8 cellular contexts compared by ENCODE assay signal in genomic region chr5:119578937-119579336, GRCh38.
DNase-seq lines count a peak whose midpoint lies in the region; ATAC-seq and TF ChIP-seq lines count a peak whose summit lies in the region.

No MANE protein-coding gene starts in this region.

- ATAC-seq in GM21526 (IDR thresholded peaks at IDR 0.05; ENCODE audit: low FRiP score, unreplicated experiment) = peak; percentile 89
- ATAC-seq in HG03575 (IDR thresholded peaks at IDR 0.05; ENCODE audit: extremely low read depth, insufficient number of reproducible peaks, low FRiP score, unreplicated experiment) = peak; percentile 42

- no peaks in the 10 kb centered on the region for H3K27me3 ChIP-seq in iPS DF 6.9 (ENCODE audit: control insufficient read depth, insufficient read depth, low read length)

- H3K27ac ChIP-seq in iPS DF 6.9 (ENCODE audit: low read length) = no peak overlapping the region

- H3K4me3 ChIP-seq in GM12865 (ENCODE audit: low read depth, low read length) = no peak overlapping the region
- no peak overlapping the region for H3K4me3 ChIP-seq in iPS DF 6.9 (ENCODE audit: low read length)

- TF ChIP-seq CTCF in GM12865 (IDR thresholded peaks at IDR 0.05; ENCODE audit: insufficient read depth, low read depth, low read length, missing control alignments) = peak; percentile 27

- no peaks in the 10 kb centered on the region for H3K4me1 ChIP-seq in iPS DF 6.9 (ENCODE audit: control insufficient read depth, insufficient read depth, low read length)

- DNase-seq in GM12865 (ENCODE audit: low read depth) (peak; percentile 64), SHP77 treated with DMSO at 0.1 percent for 48 hours (lab: John Stamatoyannopoulos, UW) (peak; percentile 11), iPS DF 6.9 (ENCODE audit: low read depth, low spot score) (peak; percentile 61), superior temporal gyrus (ENCODE audit: extremely low spot score) (no peak), DMS153 treated with DMSO at 0.1 percent for 48 hours (lab: John Stamatoyannopoulos, UW; ENCODE audit: unreplicated experiment) (no peak)
- no peak for DNase-seq in stimulated activated CD4-positive, alpha-beta T cell treated with anti-CD3 and anti-CD28 coated beads, Interleukin-1b, Interleukin-23, amount 100 ng/mL, for 48 hours

- WGBS in iPS DF 6.9 (ENCODE audit: insufficient coverage, insufficient read length) = no CpG with 5 or more reads among the region's 3 CpGs

- H3K9me3 ChIP-seq in iPS DF 6.9 (ENCODE audit: control insufficient read depth, insufficient read depth, low read length) = no peaks in the 10 kb centered on the region

- H3K36me3 ChIP-seq in iPS DF 6.9 (ENCODE audit: control insufficient read depth, insufficient read depth, low read length) = no peaks in the 10 kb centered on the region

Comparison
In these comparisons a context has a peak if more than half of its experiments do, and no peak if none do; other contexts are left out.
1. DNase-seq: peak in GM12865 (single experiment), SHP77 treated with DMSO at 0.1 percent for 48 hours (single experiment) and iPS DF 6.9 (single experiment); none in superior temporal gyrus (single experiment), DMS153 treated with DMSO at 0.1 percent for 48 hours (single experiment) and stimulated activated CD4-positive, alpha-beta T cell treated with anti-CD3 and anti-CD28 coated beads, Interleukin-1b, Interleukin-23, amount 100 ng/mL, for 48 hours (single experiment).